In the genomic region with DNA sequence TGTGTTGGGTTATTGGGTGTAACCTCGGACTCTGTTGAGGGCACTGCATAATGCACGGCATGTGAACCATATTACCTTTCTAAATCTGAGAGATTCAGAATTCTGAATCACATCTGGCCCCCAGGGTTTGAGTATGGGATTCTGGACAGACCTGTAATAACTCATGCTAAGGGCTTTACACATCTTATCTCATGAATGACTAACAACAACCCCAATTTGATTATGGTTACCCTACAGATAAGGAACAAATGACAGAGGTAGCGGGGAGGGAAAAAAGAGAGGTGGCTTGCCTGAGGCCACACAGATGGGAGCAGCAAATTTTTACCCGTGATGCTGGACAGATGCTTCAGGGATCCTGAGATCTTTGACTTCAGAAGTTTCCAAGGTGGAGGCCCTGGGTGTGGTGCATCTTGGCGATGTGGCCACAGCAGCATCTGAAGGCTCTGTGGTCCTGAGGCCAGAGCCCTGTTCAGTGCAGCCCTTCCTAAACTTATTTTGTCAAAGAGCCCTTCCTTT, we compare ENCODE assay signal across 15 cellular contexts. TPM values are rescaled to one million over a fixed set of nuclear protein-coding genes. Genes with fewer than 3 reads are reported as not detected.
DNase-seq lines count a peak whose midpoint lies in the region; ATAC-seq and TF ChIP-seq lines count a peak whose summit lies in the region.
"Had no signal": no experiment of that assay in that cellular context is flagged by ENCODE, and none has a peak within 500 bp of the region (broad histone marks: within the 10 kb centered on the region; RNA-seq: fewer than 3 reads in every experiment).

No MANE protein-coding gene starts in this region.

- intact Hi-C loops in activated CD4-positive, alpha-beta T cell treated with anti-CD3 and anti-CD28 coated beads, Interleukin-2, amount 10 ng/mL, durations not matched to agents 24 days and 14 days (cut with micrococcal nuclease) = no loop called here

- H4K20me1 ChIP-seq in neural progenitor cell (ENCODE audit: low read depth) (no peaks in the 10 kb centered on the region), hepatocyte (ENCODE audit: insufficient read depth, poor library complexity, severe bottlenecking) (no peaks in the 10 kb centered on the region)

- no peaks in the 10 kb centered on the region for H3K36me3 ChIP-seq in endodermal cell (ENCODE audit: control insufficient read depth, insufficient read depth, low read length)
- H3K36me3 ChIP-seq in neural progenitor cell = no peaks in the 10 kb centered on the region
- no peaks in the 10 kb centered on the region for H3K36me3 ChIP-seq in hepatocyte (replicated peaks; ENCODE audit: insufficient read depth, low read depth)

- no peaks in the 10 kb centered on the region for H3F3A ChIP-seq in neural progenitor cell (ENCODE audit: low read depth)

- no peak overlapping the region for H3K4me3 Mint-ChIP-seq in activated CD4-positive, alpha-beta T cell treated with anti-CD3 and anti-CD28 coated beads, Interleukin-2, amount 10 ng/mL, durations not matched to agents 24 days and 14 days
- no peak overlapping the region for H3K4me3 Mint-ChIP-seq in endodermal cell
- H3K4me3 Mint-ChIP-seq in neural progenitor cell = peak overlapping the region; percentile 18
- H3K4me3 Mint-ChIP-seq: CD4-positive, alpha-beta memory T cell; GM23338 had no signal

- H3K4me1 ChIP-seq in endodermal cell (ENCODE audit: control insufficient read depth, insufficient read depth, low read length) (peaks cover 8% of the 10 kb centered on the region), neural progenitor cell (peaks cover 5% of the 10 kb centered on the region), hepatocyte (ENCODE audit: insufficient read depth) (peaks cover 7% of the 10 kb centered on the region)

- H3K4me3 ChIP-seq in endodermal cell (ENCODE audit: low read length) (no peak overlapping the region), neural progenitor cell (no peak overlapping the region), hepatocyte (no peak overlapping the region)
- H3K4me3 ChIP-seq: GM12878, GM23338 had no signal

- no peaks in the 10 kb centered on the region for H3K9me3 Mint-ChIP-seq in activated CD4-positive, alpha-beta T cell treated with anti-CD3 and anti-CD28 coated beads, Interleukin-2, amount 10 ng/mL, durations not matched to agents 24 days and 14 days
- peaks cover 21% of the 10 kb centered on the region for H3K9me3 Mint-ChIP-seq in endodermal cell
- peaks cover 5% of the 10 kb centered on the region for H3K9me3 Mint-ChIP-seq in neural progenitor cell
- H3K9me3 Mint-ChIP-seq: CD4-positive, alpha-beta memory T cell had no signal

- H3K27me3 Mint-ChIP-seq in activated CD4-positive, alpha-beta T cell treated with anti-CD3 and anti-CD28 coated beads, Interleukin-2, amount 10 ng/mL, durations not matched to agents 24 days and 14 days = no peaks in the 10 kb centered on the region
- H3K27me3 Mint-ChIP-seq in endodermal cell (ENCODE audit: insufficient read depth) = peaks cover 4% of the 10 kb centered on the region
- no peaks in the 10 kb centered on the region for H3K27me3 Mint-ChIP-seq in neural progenitor cell (ENCODE audit: insufficient read depth, low read depth)
- H3K27me3 Mint-ChIP-seq: CD4-positive, alpha-beta memory T cell had no signal

- no peak overlapping the region for H3K27ac Mint-ChIP-seq in activated CD4-positive, alpha-beta T cell treated with anti-CD3 and anti-CD28 coated beads, Interleukin-2, amount 10 ng/mL, durations not matched to agents 24 days and 14 days
- H3K27ac Mint-ChIP-seq in endodermal cell (peak overlapping the region; percentile 53), neural progenitor cell (no peak overlapping the region)
- H3K27ac Mint-ChIP-seq: CD4-positive, alpha-beta memory T cell; GM23338 had no signal

- peaks cover 28% of the 10 kb centered on the region for H3K9me3 ChIP-seq in endodermal cell (ENCODE audit: control insufficient read depth, low read length)
- H3K9me3 ChIP-seq in neural progenitor cell (ENCODE audit: low read depth) = no peaks in the 10 kb centered on the region
- H3K9me3 ChIP-seq in hepatocyte (ENCODE audit: low read depth) = no peaks in the 10 kb centered on the region

- DNase-seq in activated CD4-positive, alpha-beta T cell treated with anti-CD3 and anti-CD28 coated beads, Interleukin-2, amount 10 ng/mL, durations not matched to agents 24 days and 14 days = peak; percentile 43
- no peak for DNase-seq in activated CD4-positive, alpha-beta T cell treated with anti-CD3 and anti-CD28 coated beads for 4 hours
- DNase-seq in endodermal cell (no peak), neural progenitor cell (ENCODE audit: low spot score) (no peak), NCI-H1417 (lab: John Stamatoyannopoulos, UW) (no peak), hepatocyte (ENCODE audit: low spot score) (no peak)
- DNase-seq: C1 segment of cervical spinal cord; CD4-positive, alpha-beta memory T cell; DMS79; H7 had no signal

- 86 to 92% methylated on average over 2 to 5 of the region's 5 CpGs for WGBS in endodermal cell (ENCODE audit: insufficient coverage in 1 of 2, insufficient read length in 1 of 2), 2 experiments
- WGBS in hepatocyte (ENCODE audit: low lambda C conversion rate, missing lambda C conversion rate) = 74% methylated on average over 5 of the region's 5 CpGs

- H3K27me3 ChIP-seq in endodermal cell (ENCODE audit: control insufficient read depth, insufficient read depth, low read length, poor library complexity, severe bottlenecking) = no peaks in the 10 kb centered on the region
- no peaks in the 10 kb centered on the region for H3K27me3 ChIP-seq in neural progenitor cell
- no peaks in the 10 kb centered on the region for H3K27me3 ChIP-seq in hepatocyte

- ATAC-seq in SK-N-SH treated with all-trans-retinoic acid at 6 μM for 48 hours (no peak), GM21619 (IDR thresholded peaks at IDR 0.05; ENCODE audit: unreplicated experiment) (no peak)
- ATAC-seq: GM12878 had no signal

- H3K4me2 ChIP-seq in neural progenitor cell = no peak overlapping the region
- H3K4me2 ChIP-seq in hepatocyte = no peak overlapping the region
- H3K4me2 ChIP-seq: GM23338 had no signal

- H3K27ac ChIP-seq in endodermal cell (ENCODE audit: low read depth, low read length) (no peak overlapping the region), neural progenitor cell (no peak overlapping the region), hepatocyte (no peak overlapping the region)
- H3K27ac ChIP-seq: 22Rv1 had no signal

- no peaks in the 10 kb centered on the region for H3K36me3 Mint-ChIP-seq in activated CD4-positive, alpha-beta T cell treated with anti-CD3 and anti-CD28 coated beads, Interleukin-2, amount 10 ng/mL, durations not matched to agents 24 days and 14 days (ENCODE audit: low read depth)
- H3K36me3 Mint-ChIP-seq in endodermal cell (ENCODE audit: low read depth) = peaks cover 2% of the 10 kb centered on the region
- H3K36me3 Mint-ChIP-seq in neural progenitor cell = no peaks in the 10 kb centered on the region
- H3K36me3 Mint-ChIP-seq: CD4-positive, alpha-beta memory T cell had no signal

- TF ChIP-seq CTCF in endodermal cell (conservative IDR thresholded peaks at IDR 0.05) (no peak), neural progenitor cell (IDR thresholded peaks at IDR 0.05) (no peak), hepatocyte (IDR thresholded peaks at IDR 0.05; ENCODE audit: poor library complexity) (no peak)

- no peak overlapping the region for H2AFZ ChIP-seq in neural progenitor cell (replicated peaks)
- H2AFZ ChIP-seq in hepatocyte = no peak overlapping the region
- H2AFZ ChIP-seq: GM23338 had no signal

- no peaks in the 10 kb centered on the region for H3K4me1 Mint-ChIP-seq in activated CD4-positive, alpha-beta T cell treated with anti-CD3 and anti-CD28 coated beads, Interleukin-2, amount 10 ng/mL, durations not matched to agents 24 days and 14 days
- H3K4me1 Mint-ChIP-seq in endodermal cell = peaks cover 21% of the 10 kb centered on the region
- H3K4me1 Mint-ChIP-seq in neural progenitor cell = no peaks in the 10 kb centered on the region
- H3K4me1 Mint-ChIP-seq: GM23338 had no signal

- no peaks in the 10 kb centered on the region for H3K9me2 ChIP-seq in hepatocyte (replicated peaks; ENCODE audit: insufficient read depth)

- H3K79me2 ChIP-seq in neural progenitor cell (ENCODE audit: low read depth) (no peaks in the 10 kb centered on the region), hepatocyte (no peaks in the 10 kb centered on the region)

- no peak overlapping the region for H3K9ac ChIP-seq in endodermal cell (ENCODE audit: extremely low read depth, low read length, poor library complexity, severe bottlenecking)
- H3K9ac ChIP-seq in neural progenitor cell = no peak overlapping the region

TF ChIP-seq in SK-N-SH treated with all-trans-retinoic acid at 6 μM for 48 hours, 23 proteins besides CTCF, POLR2A, EP300 and RAD21 (continues in another document):
- TF ChIP-seq TCF4 (CRISPR knock-in tag; IDR thresholded peaks at IDR 0.05; ENCODE audit: borderline replicate concordance) = peak; percentile 83
- TF ChIP-seq ARNTL (CRISPR knock-in tag; IDR thresholded peaks at IDR 0.05; ENCODE audit: borderline replicate concordance, low read depth) = no peak
- no peak for TF ChIP-seq ZFP3 (CRISPR knock-in tag; IDR thresholded peaks at IDR 0.05)

RNA-seq across cellular contexts. Expression of a gene that starts 43.8 kb away (rescaled TPM):
- total RNA-seq in activated CD4-positive, alpha-beta T cell treated with anti-CD3 and anti-CD28 coated beads, Interleukin-2, amount 10 ng/mL, durations not matched to agents 24 days and 14 days = 8.3 and 8.8 TPM in 2 replicates
- total RNA-seq in endodermal cell (10 to 100 TPM; 12.7 to 14.5 TPM), neural progenitor cell (ENCODE audit: low replicate concordance) (13.2 and 28.8 TPM in 2 replicates), hepatocyte (27.6 and 31.8 TPM in 2 replicates)
- 20.4 TPM for polyA plus RNA-seq in endodermal cell (2013, experiment 1 of 2)
- polyA plus RNA-seq in endodermal cell (2013, experiment 2 of 2) = 18.7 TPM
- 45.6 and 53.6 TPM in 2 replicates for polyA plus RNA-seq in hepatocyte
